ENCODE assay signal across 3 cellular contexts in the genomic region with DNA sequence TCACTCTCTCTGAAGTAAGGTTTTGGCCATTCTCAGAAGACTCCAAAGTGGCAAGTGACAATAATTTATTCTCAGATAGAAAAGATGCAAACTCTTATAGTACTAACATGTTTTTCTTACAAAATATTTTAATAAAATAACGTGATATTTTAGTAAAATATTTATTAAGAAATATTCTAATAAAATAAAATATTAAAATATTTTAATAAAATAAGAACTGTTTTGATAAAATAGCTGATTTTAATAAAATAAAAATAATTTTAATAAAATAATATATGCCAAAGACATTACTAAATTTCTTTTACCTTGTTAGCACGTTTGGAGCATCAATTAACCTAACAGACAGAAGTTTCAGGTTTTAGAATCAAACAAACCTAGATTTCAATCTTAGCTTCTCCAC.
A peak's percentile ranks its signal among the peaks of the same experiment; 100 is the strongest.
TF ChIP-seq lines count a peak whose summit lies in the region.

No MANE protein-coding gene starts in this region.

TF ChIP-seq in IMR-90, 13 proteins besides CTCF, POLR2A, EP300 and RAD21:
- TF ChIP-seq FOS (IDR thresholded peaks at IDR 0.05; ENCODE audit: low read depth, low read length) = no peak
- TF ChIP-seq, protein P1, sequence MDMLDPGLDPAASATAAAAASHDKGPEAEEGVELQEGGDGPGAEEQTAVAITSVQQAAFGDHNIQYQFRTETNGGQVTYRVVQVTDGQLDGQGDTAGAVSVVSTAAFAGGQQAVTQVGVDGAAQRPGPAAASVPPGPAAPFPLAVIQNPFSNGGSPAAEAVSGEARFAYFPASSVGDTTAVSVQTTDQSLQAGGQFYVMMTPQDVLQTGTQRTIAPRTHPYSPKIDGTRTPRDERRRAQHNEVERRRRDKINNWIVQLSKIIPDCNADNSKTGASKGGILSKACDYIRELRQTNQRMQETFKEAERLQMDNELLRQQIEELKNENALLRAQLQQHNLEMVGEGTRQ (IDR thresholded peaks at IDR 0.05; ENCODE audit: low read depth, low read length) = no peak
TF ChIP-seq in IMR-90: peak in this region for 0.

TF ChIP-seq in WTC11, 78 proteins besides CTCF, POLR2A, EP300 and RAD21:
- TF ChIP-seq SMAD3 (CRISPR knock-in tag; IDR thresholded peaks at IDR 0.05; ENCODE audit: borderline replicate concordance) = no peak
- TF ChIP-seq HMGA2 (CRISPR knock-in tag; IDR thresholded peaks at IDR 0.05) = peak; percentile 95

TF ChIP-seq in SK-N-SH, 30 proteins besides CTCF, POLR2A, EP300 and RAD21:
- no peak for TF ChIP-seq GATA2 (CRISPR knock-in tag; IDR thresholded peaks at IDR 0.05)
- no peak for TF ChIP-seq TCF12 (IDR thresholded peaks at IDR 0.05)
- TF ChIP-seq, protein P2, sequence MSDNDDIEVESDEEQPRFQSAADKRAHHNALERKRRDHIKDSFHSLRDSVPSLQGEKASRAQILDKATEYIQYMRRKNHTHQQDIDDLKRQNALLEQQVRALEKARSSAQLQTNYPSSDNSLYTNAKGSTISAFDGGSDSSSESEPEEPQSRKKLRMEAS (IDR thresholded peaks at IDR 0.05; ENCODE audit: low read depth) = no peak
- no peak for TF ChIP-seq CHD2 (IDR thresholded peaks at IDR 0.05; ENCODE audit: low read length, partially characterized antibody)
- no peak for TF ChIP-seq EZH2phosphoT487 (IDR thresholded peaks at IDR 0.05; ENCODE audit: borderline replicate concordance, low read depth)
- no peak for TF ChIP-seq TEAD4 (IDR thresholded peaks at IDR 0.05; ENCODE audit: borderline replicate concordance, insufficient read depth)
- no peak for TF ChIP-seq GABPA (IDR thresholded peaks at IDR 0.05; ENCODE audit: low read depth)
- no peak for TF ChIP-seq MXI1 (IDR thresholded peaks at IDR 0.05; ENCODE audit: low read depth, low read length)
- no peak for TF ChIP-seq SMC3 (IDR thresholded peaks at IDR 0.05; ENCODE audit: low read depth, low read length)
- TF ChIP-seq RFX5 (IDR thresholded peaks at IDR 0.05; ENCODE audit: low read length) = no peak
- TF ChIP-seq, protein P3, sequence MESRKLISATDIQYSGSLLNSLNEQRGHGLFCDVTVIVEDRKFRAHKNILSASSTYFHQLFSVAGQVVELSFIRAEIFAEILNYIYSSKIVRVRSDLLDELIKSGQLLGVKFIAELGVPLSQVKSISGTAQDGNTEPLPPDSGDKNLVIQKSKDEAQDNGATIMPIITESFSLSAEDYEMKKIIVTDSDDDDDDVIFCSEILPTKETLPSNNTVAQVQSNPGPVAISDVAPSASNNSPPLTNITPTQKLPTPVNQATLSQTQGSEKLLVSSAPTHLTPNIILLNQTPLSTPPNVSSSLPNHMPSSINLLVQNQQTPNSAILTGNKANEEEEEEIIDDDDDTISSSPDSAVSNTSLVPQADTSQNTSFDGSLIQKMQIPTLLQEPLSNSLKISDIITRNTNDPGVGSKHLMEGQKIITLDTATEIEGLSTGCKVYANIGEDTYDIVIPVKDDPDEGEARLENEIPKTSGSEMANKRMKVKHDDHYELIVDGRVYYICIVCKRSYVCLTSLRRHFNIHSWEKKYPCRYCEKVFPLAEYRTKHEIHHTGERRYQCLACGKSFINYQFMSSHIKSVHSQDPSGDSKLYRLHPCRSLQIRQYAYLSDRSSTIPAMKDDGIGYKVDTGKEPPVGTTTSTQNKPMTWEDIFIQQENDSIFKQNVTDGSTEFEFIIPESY (IDR thresholded peaks at IDR 0.05; ENCODE audit: borderline replicate concordance, low read depth) = no peak
- TF ChIP-seq FOXJ3 (CRISPR knock-in tag; IDR thresholded peaks at IDR 0.05) = no peak
